ENCODE assay signal across 33 cellular contexts in genomic region chr1:205856433-205856832, GRCh38. TPM values are rescaled to one million over a fixed set of nuclear protein-coding genes. Genes with fewer than 3 reads are reported as not detected.
"Had no signal": no experiment of that assay in that cellular context is flagged by ENCODE, and none has a peak within 500 bp of the region (broad histone marks: within the 10 kb centered on the region; RNA-seq: fewer than 3 reads in every experiment).

No MANE protein-coding gene starts in this region.

- DNase-seq: colonic mucosa; cortex of kidney; dermis blood vessel endothelial cell; dorsolateral prefrontal cortex; effector CD4-positive, alpha-beta T cell; effector CD8-positive, alpha-beta T cell; effector memory CD8-positive, alpha-beta T cell; endodermal cell; erythroblast; esophagus squamous epithelium; foreskin fibroblast; foreskin keratinocyte; foreskin melanocyte; gastrocnemius medialis; glutamatergic neuron; head of caudate nucleus; heart left ventricle; heart right ventricle had no signal

- H3K27me3 ChIP-seq: colonic mucosa, dorsolateral prefrontal cortex, esophagus muscularis mucosa, esophagus squamous epithelium, foreskin keratinocyte, gastrocnemius medialis, gastroesophageal sphincter, heart left ventricle, heart right ventricle, hepatocyte had no signal

- H3K4me3 ChIP-seq: colonic mucosa, coronary artery, dorsolateral prefrontal cortex, esophagus muscularis mucosa, esophagus squamous epithelium, gastrocnemius medialis, gastroesophageal sphincter, heart left ventricle, heart right ventricle, hepatocyte had no signal

- H3K79me2 ChIP-seq: hepatocyte had no signal

- ATAC-seq: effector memory CD8-positive, alpha-beta T cell; esophagus mucosa; foreskin keratinocyte; gastrocnemius medialis; gastroesophageal sphincter; heart left ventricle; heart right ventricle had no signal

- H2AFZ ChIP-seq: hepatocyte had no signal

- H3K27ac ChIP-seq: colonic mucosa, coronary artery, dorsolateral prefrontal cortex, epithelial cell of prostate, esophagus muscularis mucosa, esophagus squamous epithelium, foreskin keratinocyte, gastrocnemius medialis, gastroesophageal sphincter, heart left ventricle, heart right ventricle, hepatocyte had no signal

- H3K36me3 ChIP-seq: colonic mucosa, esophagus muscularis mucosa, esophagus squamous epithelium, gastrocnemius medialis, gastroesophageal sphincter, heart left ventricle, heart right ventricle had no signal

- H3K4me1 ChIP-seq: colonic mucosa, esophagus muscularis mucosa, esophagus squamous epithelium, foreskin keratinocyte, gastrocnemius medialis, gastroesophageal sphincter, heart left ventricle, heart right ventricle had no signal

- H3K9me3 ChIP-seq: colonic mucosa, esophagus muscularis mucosa, gastrocnemius medialis had no signal

- FAIRE-seq: colon, endometrium, endothelial cell of umbilical vein, frontal cortex had no signal

- H3K4me2 ChIP-seq: hepatocyte had no signal

RNA-seq across cellular contexts. Expression of gene PM20D1, which starts 6.5 kb away (rescaled TPM):
- total RNA-seq: dermis blood vessel endothelial cell, endodermal cell, endothelial cell of umbilical vein, epithelial cell of proximal tubule, esophagus mucosa, fibroblast of lung, fibroblast of villous mesenchyme, foreskin keratinocyte, gastrocnemius medialis, glomerular endothelial cell, hepatocyte had no signal
- polyA plus RNA-seq: esophagus, fibroblast of lung, foreskin keratinocyte had no signal
